ENCODE assay signal across 18 cellular contexts in genomic region chr1:232872738-232873137, GRCh38.
"Had no signal": no experiment of that assay in that cellular context is flagged by ENCODE, and none has a peak within 500 bp of the region (broad histone marks: within the 10 kb centered on the region; RNA-seq: fewer than 3 reads in every experiment).

No MANE protein-coding gene starts in this region.

- H3K27ac ChIP-seq: dorsolateral prefrontal cortex, foreskin keratinocyte, heart left ventricle, left ventricle myocardium inferior, lower lobe of right lung, psoas muscle, tibial artery, upper lobe of left lung, uterus had no signal

- DNase-seq: cortex of kidney; dorsolateral prefrontal cortex; effector CD8-positive, alpha-beta T cell; heart left ventricle; kidney; left cardiac atrium; left ventricle myocardium inferior; lower lobe of right lung; naive thymus-derived CD4-positive, alpha-beta T cell; nephron progenitor cell; psoas muscle; stimulated activated CD4-positive, alpha-beta T cell treated with anti-CD3 and anti-CD28 coated beads, Interleukin-2, amount 100 ng/mL, for 48 hours; stimulated activated naive CD4-positive, alpha-beta T cell treated with Interleukin-2 at 50 U/mL for 16 hours; tibial artery; upper lobe of left lung; uterus had no signal

- H3K4me3 ChIP-seq: dorsolateral prefrontal cortex, heart left ventricle, left ventricle myocardium inferior, lower lobe of right lung, psoas muscle, tibial artery, upper lobe of left lung, uterus had no signal

- ATAC-seq: foreskin keratinocyte; heart left ventricle; left cardiac atrium; lower lobe of right lung; naive thymus-derived CD4-positive, alpha-beta T cell; psoas muscle; sciatic nerve had no signal

- H3K36me3 ChIP-seq: heart left ventricle, left ventricle myocardium inferior, lower lobe of right lung, tibial artery, upper lobe of left lung, uterus had no signal

- H3K9me3 ChIP-seq: heart left ventricle, left ventricle myocardium inferior, lower lobe of right lung, psoas muscle, tibial artery, upper lobe of left lung, uterus had no signal

- H3K4me1 ChIP-seq: foreskin keratinocyte, left ventricle myocardium inferior, upper lobe of left lung, uterus had no signal

- H3K27me3 ChIP-seq: dorsolateral prefrontal cortex, foreskin keratinocyte, heart left ventricle, upper lobe of left lung, uterus had no signal
